ENCODE assay signal across 16 cellular contexts in genomic region chr19:3363841-3364500, GRCh38. TPM values are rescaled to one million over a fixed set of nuclear protein-coding genes. Genes with fewer than 3 reads are reported as not detected.
DNase-seq lines count a peak whose midpoint lies in the region; ATAC-seq and TF ChIP-seq lines count a peak whose summit lies in the region.
"Had no signal": no experiment of that assay in that cellular context is flagged by ENCODE, and none has a peak within 500 bp of the region (broad histone marks: within the 10 kb centered on the region; RNA-seq: fewer than 3 reads in every experiment).

No MANE protein-coding gene starts in this region.

- H3K18ac ChIP-seq in H9 (ENCODE audit: insufficient read length, low read depth, low read length) = no peak overlapping the region

- intact Hi-C loops in ascending aorta (cut with DNase I) = no loop called here
- intact Hi-C loops in tibial artery (cut with DNase I; ENCODE audit: low total_unique reads) = no loop called here

- H3K4me3 ChIP-seq in ascending aorta = no peak overlapping the region
- H3K4me3 ChIP-seq in tibial artery = no peak overlapping the region
- H3K4me3 ChIP-seq: coronary artery had no signal

- H3K4me1 ChIP-seq in H9 (ENCODE audit: insufficient read depth, low read length) = no peaks in the 10 kb centered on the region; the same call in 1 of the 2 replicates
- peaks cover 14 to 27% of the 10 kb centered on the region in 2 donors for H3K4me1 ChIP-seq in ascending aorta
- peaks cover 3 to 59% (median 42%) of the 10 kb centered on the region in 4 donors for H3K4me1 ChIP-seq in tibial artery

- no peaks in the 10 kb centered on the region for H3K9me3 ChIP-seq in H9 (ENCODE audit: control insufficient read depth, low read depth, low read length)
- no peaks in the 10 kb centered on the region for H3K9me3 ChIP-seq in ascending aorta
- H3K9me3 ChIP-seq in tibial artery = no peaks in the 10 kb centered on the region

- no peak overlapping the region for H3K4ac ChIP-seq in H9 (ENCODE audit: low read depth, low read length)

- peaks cover 6% of the 10 kb centered on the region for H3K23me2 ChIP-seq in H9 (ENCODE audit: insufficient read length, low read depth, low read length, poor library complexity, severe bottlenecking)

- no peak overlapping the region for H3K4me2 ChIP-seq in H9 (ENCODE audit: insufficient read depth, insufficient read length, low read length)

- H3K27ac Mint-ChIP-seq in H9 = no peak overlapping the region
- peak overlapping the region; percentile 37 to 83 (median 61) for H3K27ac Mint-ChIP-seq in nephron
- H3K27ac Mint-ChIP-seq: activated CD8-positive, alpha-beta T cell treated with anti-CD3 and anti-CD28 coated beads, Interleukin-2, amount 10 ng/mL, durations not matched to agents 7 days and 5 days; activated T-helper 17 cell treated with anti-CD3 and anti-CD28 coated beads, Interleukin-2, amount 50 U/mL, for 72 hours had no signal

- H2BK15ac ChIP-seq in H9 (ENCODE audit: low read depth, low read length) = no peak overlapping the region

- H3K14ac ChIP-seq in H9 (ENCODE audit: insufficient read depth, low read length) = no peak overlapping the region; the same call in 1 of the 2 replicates

- no peak overlapping the region for H4K91ac ChIP-seq in H9 (ENCODE audit: insufficient read length, low read depth, low read length)

- H3K79me1 ChIP-seq in H9 (ENCODE audit: insufficient read depth, low read depth, low read length, poor library complexity, severe bottlenecking) = no peaks in the 10 kb centered on the region

- H3K27me3 ChIP-seq in H9 (ENCODE audit: insufficient read depth, low read length) (peaks cover 81% of the 10 kb centered on the region), ascending aorta (no peaks in the 10 kb centered on the region), tibial artery (no peaks in the 10 kb centered on the region)

- H2BK120ac ChIP-seq in H9 (ENCODE audit: low read depth, low read length, poor library complexity, severe bottlenecking) = no peak overlapping the region

- H3K4me1 Mint-ChIP-seq in H9 (peaks cover under 1 to 38% of the 10 kb centered on the region in 2 experiments; a peak in 2 of 4 replicates), nephron (peaks cover 41% of the 10 kb centered on the region)

- TF ChIP-seq CTCF in H9 (conservative IDR thresholded peaks at IDR 0.05) = no peak
- no peak for TF ChIP-seq CTCF in ascending aorta (IDR thresholded peaks at IDR 0.05)
- no peak for TF ChIP-seq CTCF in nephron (IDR thresholded peaks at IDR 0.05; ENCODE audit: unreplicated experiment in 3 of 3)
- no peak for TF ChIP-seq CTCF in tibial artery (IDR thresholded peaks at IDR 0.05)

- H3K4me3 Mint-ChIP-seq in H9 (peak overlapping the region in 1 of 2 experiments; percentile 19; a peak in 2 of 5 replicates), nephron (peak overlapping the region; percentile 71 to 88 (median 78))
- H3K4me3 Mint-ChIP-seq: activated CD8-positive, alpha-beta T cell treated with anti-CD3 and anti-CD28 coated beads, Interleukin-2, amount 10 ng/mL, durations not matched to agents 7 days and 5 days; activated T-helper 17 cell treated with anti-CD3 and anti-CD28 coated beads, Interleukin-2, amount 50 U/mL, for 72 hours; CD14-positive monocyte had no signal

- H4K8ac ChIP-seq in H9 (replicated peaks; ENCODE audit: insufficient read length, low read depth, low read length) = no peak overlapping the region

- H4K20me1 ChIP-seq in H9 (ENCODE audit: control insufficient read depth, insufficient read depth, insufficient read length) = no peaks in the 10 kb centered on the region

- H2AFZ ChIP-seq in H9 (ENCODE audit: low read length) = no peak overlapping the region

- no peak overlapping the region for H3K9ac ChIP-seq in H9 (ENCODE audit: extremely low read depth, insufficient read length, low read length)

- H3K27ac ChIP-seq in H9 (ENCODE audit: insufficient read length, low read depth, low read length) (no peak overlapping the region), ascending aorta (peak overlapping the region; percentile 44 to 100), tibial artery (peak overlapping the region; percentile 99 to 100)

- no peak overlapping the region for H4K5ac ChIP-seq in H9 (ENCODE audit: insufficient read length, low read depth, low read length)

- H3K36me3 Mint-ChIP-seq in H9 (ENCODE audit: insufficient read depth in 1 of 3, low read depth in 3 of 3) (peaks cover 0 to 2% (median 0%) of the 10 kb centered on the region in 3 experiments; a peak in 1 of 7 replicates), nephron (ENCODE audit: low read depth) (no peaks in the 10 kb centered on the region)

- no peak overlapping the region for H2BK5ac ChIP-seq in H9 (ENCODE audit: insufficient read length, low read length)

- no peaks in the 10 kb centered on the region for H3K79me2 ChIP-seq in H9 (ENCODE audit: insufficient read depth, low read length)

- ATAC-seq in HG03378 (IDR thresholded peaks at IDR 0.05; ENCODE audit: unreplicated experiment) = no peak
- ATAC-seq: activated CD8-positive, alpha-beta T cell treated with anti-CD3 and anti-CD28 coated beads, Interleukin-2, amount 10 ng/mL, durations not matched to agents 7 days and 5 days; activated T-helper 17 cell treated with anti-CD3 and anti-CD28 coated beads, Interleukin-2, amount 50 U/mL, for 72 hours had no signal

- H2BK12ac ChIP-seq in H9 (ENCODE audit: insufficient read length, low read depth, low read length) = no peak overlapping the region

- H3K23ac ChIP-seq in H9 (ENCODE audit: insufficient read length, low read depth, low read length) = no peak overlapping the region

- no CpG with 5 or more reads among the region's 16 CpGs for WGBS in H9 (ENCODE audit: extremely low coverage, insufficient read length, low lambda C conversion rate)

- H2AK5ac ChIP-seq in H9 (ENCODE audit: insufficient read length, low read length) = no peak overlapping the region

- no peak overlapping the region for H3K56ac ChIP-seq in H9 (ENCODE audit: insufficient read length, low read depth, low read length)

- no peaks in the 10 kb centered on the region for H3K36me3 ChIP-seq in ascending aorta
- no peaks in the 10 kb centered on the region for H3K36me3 ChIP-seq in tibial artery

- H3T11ph ChIP-seq in H9 (ENCODE audit: low read length) = no peak overlapping the region

- H3K27me3 Mint-ChIP-seq in H9 (ENCODE audit: low read depth) (peaks cover 89% of the 10 kb centered on the region), nephron (ENCODE audit: low read depth) (peaks cover 66% of the 10 kb centered on the region)
- H3K27me3 Mint-ChIP-seq: activated T-helper 17 cell treated with anti-CD3 and anti-CD28 coated beads, Interleukin-2, amount 50 U/mL, for 72 hours had no signal

- DNase-seq in H9 = peak; percentile 26
- DNase-seq in ascending aorta (ENCODE audit: low spot score in 2 of 2) = no peak
- no peak for DNase-seq in tibial artery
- no peak for DNase-seq in AG20443 (ENCODE audit: low spot score)
- no peak for DNase-seq in NCI-H1105 (lab: John Stamatoyannopoulos, UW)
- DNase-seq: activated CD8-positive, alpha-beta T cell treated with anti-CD3 and anti-CD28 coated beads, Interleukin-2, amount 10 ng/mL, durations not matched to agents 7 days and 5 days; amygdala; DND-41; erythroblast; head of caudate nucleus; stimulated activated naive CD4-positive, alpha-beta T cell treated with Interleukin-2 at 50 U/mL for 16 hours had no signal

- no peak overlapping the region for H2BK20ac ChIP-seq in H9 (ENCODE audit: low read depth, low read length, poor library complexity, severe bottlenecking)

- H3K9me3 Mint-ChIP-seq in H9 = peaks cover 4 to 7% of the 10 kb centered on the region in 2 experiments; a peak in 3 of 5 replicates
- H3K9me3 Mint-ChIP-seq in nephron = no peaks in the 10 kb centered on the region
- H3K9me3 Mint-ChIP-seq: activated T-helper 17 cell treated with anti-CD3 and anti-CD28 coated beads, Interleukin-2, amount 50 U/mL, for 72 hours had no signal

RNA-seq across cellular contexts. Expression of gene NFIC, which starts 2.4 kb away (rescaled TPM):
- total RNA-seq in H9 (2021) (5.6 and 8.0 TPM in 2 replicates), ascending aorta (194 TPM)

Comparison
In these comparisons a context has a peak if more than half of its experiments do, and no peak if none do; other contexts are left out.
1. H3K27ac Mint-ChIP-seq: peak in nephron (3 of 3); none in H9 (0 of 3).
2. RNA of gene NFIC, which starts 2.4 kb away (total RNA-seq): 194 TPM in ascending aorta (single experiment); 5.6 to 8.0 TPM in H9; every median in the first group is over 10 times any median in the second.